Comparison of ENCODE assay signal across 8 cellular contexts in the genomic region with DNA sequence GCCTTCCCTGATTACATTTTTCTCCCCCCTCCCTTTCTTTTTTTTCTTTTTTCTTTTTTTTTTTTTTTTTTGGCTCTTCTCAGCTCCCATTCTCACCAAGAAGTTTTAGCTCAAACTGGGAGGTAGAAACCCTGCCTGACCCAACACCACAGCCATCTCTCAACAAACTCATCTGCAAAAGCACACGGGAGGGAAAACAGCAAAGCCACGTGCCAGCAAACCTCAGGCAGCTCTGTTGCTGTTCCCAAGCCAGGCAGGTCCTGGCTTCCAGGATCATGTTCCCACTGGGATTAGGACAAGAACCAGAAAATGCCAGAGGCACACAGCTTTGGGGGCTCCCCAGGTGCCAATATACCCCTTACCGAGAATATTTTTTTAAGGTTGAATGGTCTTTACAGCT. TPM values are rescaled to one million over a fixed set of nuclear protein-coding genes. Genes with fewer than 3 reads are reported as not detected.
"Had no signal": no experiment of that assay in that cellular context is flagged by ENCODE, and none has a peak within 500 bp of the region (broad histone marks: within the 10 kb centered on the region; RNA-seq: fewer than 3 reads in every experiment).

No MANE protein-coding gene starts in this region.

- H3K4me1 Mint-ChIP-seq: natural killer cell had no signal

- H3K27ac Mint-ChIP-seq: natural killer cell had no signal

- H3K27me3 ChIP-seq: body of pancreas, gastrocnemius medialis had no signal

- ATAC-seq: activated CD4-positive, CD25-positive, alpha-beta regulatory T cell treated with anti-CD3 and anti-CD28 coated beads, Interleukin-2, amount 50 U/mL, for 24 hours; natural killer cell had no signal

- H3K27ac ChIP-seq: body of pancreas, lower lobe of right lung had no signal

- H3K36me3 Mint-ChIP-seq: natural killer cell had no signal

- H3K9me3 ChIP-seq: body of pancreas, gastrocnemius medialis, lower lobe of right lung had no signal

- H3K36me3 ChIP-seq: gastrocnemius medialis, lower lobe of right lung had no signal

- DNase-seq: activated naive CD4-positive, alpha-beta T cell treated with anti-CD3 and anti-CD28 coated beads, Interleukin-2, amount 50 U/mL, for 16 hours; activated T-cell treated with anti-CD3 and anti-CD28 coated beads, Interleukin-2, amount 50 U/mL, for 1 hour; lower lobe of right lung; natural killer cell; SHP77 treated with DMSO at 0.1 percent for 48 hours had no signal

- H3K4me3 ChIP-seq: body of pancreas, gastrocnemius medialis, lower lobe of right lung had no signal

- H3K4me1 ChIP-seq: body of pancreas had no signal

- H3K4me3 Mint-ChIP-seq: natural killer cell had no signal

- H3K9me3 Mint-ChIP-seq: natural killer cell had no signal

RNA-seq across cellular contexts. Expression of a gene that starts 56.7 kb away (rescaled TPM):
- total RNA-seq: natural killer cell had no signal
